23 cellular contexts compared by ENCODE assay signal in genomic region chr2:52072949-52073348, GRCh38.
"Had no signal": no experiment of that assay in that cellular context is flagged by ENCODE, and none has a peak within 500 bp of the region (broad histone marks: within the 10 kb centered on the region; RNA-seq: fewer than 3 reads in every experiment).

No MANE protein-coding gene starts in this region.

- DNase-seq: dermis blood vessel endothelial cell; effector memory CD4-positive, alpha-beta T cell; esophagus squamous epithelium; foreskin melanocyte; left ventricle myocardium superior; lower lobe of right lung; naive thymus-derived CD8-positive, alpha-beta T cell; nephron progenitor cell; nucleus accumbens; stimulated activated CD4-positive, alpha-beta T cell treated with anti-CD3 and anti-CD28 coated beads, Interleukin-12 subunit alpha, Interleukin-12 subunit beta, amount 100 ng/mL, for 4 hours; stimulated activated CD4-positive, alpha-beta T cell treated with anti-CD3 and anti-CD28 coated beads, Interleukin-1b, Interleukin-23, amount 100 ng/mL, for 48 hours; stimulated activated CD4-positive, alpha-beta T cell treated with anti-CD3 and anti-CD28 coated beads, Interleukin-4, amount 100 ng/mL, for 1 hour; stimulated activated CD8-positive, alpha-beta memory T cell treated with anti-CD3 and anti-CD28 coated beads, Interleukin-4, amount 100 ng/mL, for 48 hours; stimulated activated naive CD4-positive, alpha-beta T cell; stimulated activated naive CD8-positive, alpha-beta T cell treated with anti-CD3 and anti-CD28 coated beads, Interleukin-15, amount 100 ng/mL, for 72 hours; transverse colon; upper lobe of right lung; uterus had no signal

- H3K4me1 ChIP-seq: esophagus squamous epithelium, lower lobe of right lung, prostate gland, right atrium auricular region, suprapubic skin, transverse colon, upper lobe of right lung, uterus had no signal

- H3K36me3 ChIP-seq: esophagus squamous epithelium, lower lobe of right lung, prostate gland, right atrium auricular region, suprapubic skin, transverse colon, upper lobe of right lung, uterus had no signal

- H3K27me3 ChIP-seq: esophagus squamous epithelium, right atrium auricular region, suprapubic skin, transverse colon, upper lobe of right lung, uterus had no signal

- H3K4me3 ChIP-seq: esophagus squamous epithelium, lower lobe of right lung, prostate gland, right atrium auricular region, smooth muscle cell, suprapubic skin, transverse colon, upper lobe of right lung, uterus had no signal

- H3K9me3 ChIP-seq: esophagus squamous epithelium, lower lobe of right lung, prostate gland, right atrium auricular region, suprapubic skin, transverse colon, upper lobe of right lung, uterus had no signal

- ATAC-seq: left ventricle myocardium superior; lower lobe of right lung; naive thymus-derived CD8-positive, alpha-beta T cell; sciatic nerve; stimulated activated naive CD8-positive, alpha-beta T cell treated with anti-CD3 and anti-CD28 coated beads, Interleukin-15, amount 100 ng/mL, for 72 hours; upper lobe of right lung had no signal

- H3K27ac ChIP-seq: esophagus squamous epithelium, lower lobe of right lung, prostate gland, right atrium auricular region, suprapubic skin, transverse colon, upper lobe of right lung, uterus had no signal

- H3K4me2 ChIP-seq: smooth muscle cell had no signal
